Comparison of ENCODE assay signal across 9 cellular contexts in the genomic region with DNA sequence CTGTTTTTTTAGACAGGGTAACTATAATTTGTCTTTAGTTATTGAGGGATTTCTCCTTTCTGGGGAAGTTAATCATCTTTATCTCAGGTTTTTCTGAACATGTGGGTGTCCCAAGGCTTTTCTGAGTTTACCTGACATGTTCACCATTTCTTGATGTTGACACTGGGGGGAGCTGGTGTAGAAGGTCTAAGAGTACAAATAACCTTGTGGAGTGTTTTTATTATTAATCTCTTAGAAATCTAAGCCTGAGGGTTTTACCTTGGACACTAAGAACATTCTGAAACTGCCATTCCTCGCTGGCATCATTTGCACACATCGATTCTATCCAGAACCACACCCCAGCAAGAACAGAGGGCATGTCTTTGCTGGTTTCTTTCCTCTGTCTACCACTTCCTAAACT. TPM values are rescaled to one million over a fixed set of nuclear protein-coding genes. Genes with fewer than 3 reads are reported as not detected.
A peak's percentile ranks its signal among the peaks of the same experiment; 100 is the strongest.
DNase-seq lines count a peak whose midpoint lies in the region; ATAC-seq, FAIRE-seq and TF ChIP-seq lines count a peak whose summit lies in the region.
"Had no signal": no experiment of that assay in that cellular context is flagged by ENCODE, and none has a peak within 500 bp of the region (broad histone marks: within the 10 kb centered on the region; RNA-seq: fewer than 3 reads in every experiment).

No MANE protein-coding gene starts in this region.

- H3K27ac ChIP-seq in C4-2B (no peak overlapping the region), GM12878 (ENCODE audit: control insufficient read depth, insufficient read depth) (no peak overlapping the region), lower lobe of right lung (peak overlapping the region; percentile 19)

- no peak overlapping the region for H3K4me2 ChIP-seq in GM12878 (ENCODE audit: control insufficient read depth, insufficient read depth)

- H3K4me3 ChIP-seq in HFF-Myc (replicated peaks; ENCODE audit: low read depth, low read length): no peak overlapping the region
- no peak overlapping the region for H3K4me3 ChIP-seq in GM12878
- no peak overlapping the region for H3K4me3 ChIP-seq in lower lobe of right lung

- CTCF ChIA-PET in GM12878 (lab: Yijun Ruan, JAX): interaction anchor here (0.5 to 9.4 kb wide), 34 partner anchors 9 to 811 kb away, joined by 3 to 276 read pairs (median 4); partner anchors contain the start of genes C11orf91, CD59 and FBXO3

- H3K9me3 ChIP-seq in GM12878 (replicated peaks; ENCODE audit: control insufficient read depth, insufficient read depth, low read length) (no peaks in the 10 kb centered on the region), lower lobe of right lung (no peaks in the 10 kb centered on the region)

- TF ChIP-seq RAD21 in GM12878 (IDR thresholded peaks at IDR 0.05; ENCODE audit: insufficient read depth, low read depth, low read length): peak; percentile 72

- WGBS in GM12878 (ENCODE audit: insufficient coverage, insufficient replicate concordance, low lambda C conversion rate, missing lambda C conversion rate): 69% methylated on average over 2 of the region's 2 CpGs

- H2AFZ ChIP-seq in GM12878 (ENCODE audit: control insufficient read depth, low read depth, low read length): no peak overlapping the region

- SMC1A ChIA-PET in GM12878 (lab: Charles Lee; ENCODE audit: uncharacterized antibody, unreplicated experiment): interaction anchor here (0.6 to 10.8 kb wide), 22 partner anchors 9 to 357 kb away, joined by 3 to 153 read pairs (median 4); partner anchors contain the start of gene CD59

- H3K27me3 ChIP-seq in GM12878 (replicated peaks in 1 of 2; ENCODE audit: control insufficient read depth in 2 of 2, insufficient read depth in 2 of 2, low read length in 1 of 2): no peaks in the 10 kb centered on the region
- no peaks in the 10 kb centered on the region for H3K27me3 ChIP-seq in lower lobe of right lung (ENCODE audit: low read depth)

- in situ Hi-C loops in GM12878 (cut with MboI): no loop called here

- H4K20me1 ChIP-seq in GM12878 (ENCODE audit: control insufficient read depth, insufficient read depth): peaks cover 2% of the 10 kb centered on the region; the same call in 1 of the 2 replicates

- H3K9ac ChIP-seq in GM12878 (ENCODE audit: control insufficient read depth, insufficient read depth, low read length): no peak overlapping the region

- RAD21 ChIA-PET in GM12878 (lab: Charles Lee; ENCODE audit: unreplicated experiment): interaction anchor here (0.7 to 8.6 kb wide), 14 partner anchors 8 to 371 kb away, joined by 3 to 158 read pairs (median 4); partner anchors contain the start of genes C11orf91 and CD59

- no TSS peak for BruUV-seq in GM12878 (replicated peaks; lab: Mats Ljungman, UMichigan)

- no peaks in the 10 kb centered on the region for H3K4me1 ChIP-seq in GM12878 (ENCODE audit: control insufficient read depth, insufficient read depth, low read length)
- H3K4me1 ChIP-seq in lower lobe of right lung: peaks cover 45% of the 10 kb centered on the region

- DNase-seq in HFF-Myc (ENCODE audit: extremely low read depth, low read depth): no peak
- no peak for DNase-seq in GM12878 (ENCODE audit: low read depth, low spot score)
- DNase-seq in lower lobe of right lung: no peak
- no peak for DNase-seq in OCI-M2 (lab: John Stamatoyannopoulos, UW; ENCODE audit: unreplicated experiment)
- DNase-seq in cerebellar nuclear complex (lab: John Stamatoyannopoulos, UW): no peak
- no peak for DNase-seq in hepatic stellate cell (ENCODE audit: low spot score)

- TF ChIP-seq POLR2A in GM12878 (IDR thresholded peaks at IDR 0.05; ENCODE audit: low read depth, low read length): no peak

- peak; percentile 34 for TF ChIP-seq CTCF in C4-2B (conservative IDR thresholded peaks at IDR 0.05)
- peak; percentile 40 for TF ChIP-seq CTCF in HFF-Myc (IDR thresholded peaks at IDR 0.05; ENCODE audit: low read depth, low read length, missing control alignments)
- peak; percentile 38 to 65 (median 39); a peak in 4 of 6 replicates for TF ChIP-seq CTCF in GM12878 (IDR thresholded peaks at IDR 0.05 in 2 of 3, conservative IDR thresholded peaks at IDR 0.05 in 1 of 3; ENCODE audit: control insufficient read depth in 2 of 3, extremely low read depth in 1 of 3, insufficient read depth in 1 of 3, low read depth in 3 of 3, low read length in 3 of 3)
- no peak for TF ChIP-seq CTCF in lower lobe of right lung (IDR thresholded peaks at IDR 0.05)

- peaks cover 14 to 36% of the 10 kb centered on the region in 2 experiments; a peak in 3 of 4 replicates for H3K36me3 ChIP-seq in GM12878 (ENCODE audit: control insufficient read depth in 2 of 2, insufficient read depth in 2 of 2, low read length in 1 of 2)
- peaks cover 99% of the 10 kb centered on the region for H3K36me3 ChIP-seq in lower lobe of right lung

- intact Hi-C loops in GM12878 (cut with micrococcal nuclease; ENCODE audit: unreplicated experiment) (loop anchor here (1.0 kb wide), 2 partner anchors 26 to 113 kb away; no protein-coding TSS in a partner anchor), lower lobe of right lung (cut with DNase I) (no loop called here)

- peak; percentile 76 for ATAC-seq in GM12878
- no peak for ATAC-seq in lower lobe of right lung
- no peak for ATAC-seq in HG03175 (IDR thresholded peaks at IDR 0.05; ENCODE audit: unreplicated experiment)

- FAIRE-seq in GM12878 (lab: Jason Lieb, UNC): no peak

- no peaks in the 10 kb centered on the region for H3K79me2 ChIP-seq in GM12878 (ENCODE audit: control insufficient read depth, insufficient read depth, low read length)

- TF ChIP-seq EP300 in GM12878 (IDR thresholded peaks at IDR 0.05; ENCODE audit: borderline replicate concordance in 1 of 2, control insufficient read depth in 1 of 2, low read depth in 2 of 2, low read length in 2 of 2): no peak

- POLR2A ChIA-PET in GM12878 (lab: Charles Lee): interaction anchor here (1.1 to 1.9 kb wide), 3 partner anchors 9 to 26 kb away, joined by 4 to 6 read pairs (median 4); no protein-coding TSS in a partner anchor

TF ChIP-seq in GM12878, 131 proteins besides CTCF, POLR2A, EP300 and RAD21:
- peak; percentile 73; the same call in 1 of the 2 replicates for TF ChIP-seq SMC3 (IDR thresholded peaks at IDR 0.05; ENCODE audit: borderline replicate concordance, low read length)
- no peak for TF ChIP-seq KLF5 (IDR thresholded peaks at IDR 0.05; ENCODE audit: partially characterized antibody)

RNA-seq across cellular contexts. Expression of gene C11orf91, which starts 15.6 kb away (rescaled TPM):
- not detected in 2 replicates for total RNA-seq in GM12878 (2013; cell fraction: nucleolus; rRNA removed)
- total RNA-seq in GM12878 (2014; rRNA removed) (not detected in 2 replicates), GM12878 (2014; rRNA removed; fragmentation: Illumina TruSeq; extraction: Trizol) (not detected in 2 replicates), GM12878 (2021) (0.35 TPM in 1 of 2 replicates, not detected in the other), lower lobe of right lung (not detected)
- not detected for polyA plus RNA-seq in GM12878 (2011; ENCODE audit: low read depth)
- polyA plus RNA-seq in GM12878 (2011; rRNA removed) (not detected in 2 replicates), GM12878 (2014; fragmentation: Illumina TruSeq; extraction: Trizol) (not detected in 2 replicates), GM12878 (2014; fragmentation: Nextera tagmentation; extraction: Ambion mirVana) (not detected), GM12878 (2014; rRNA removed) (not detected in 2 replicates), GM12878 (2016; fragmentation: Nextera tagmentation; extraction: Ambion mirVana) (not detected)
- polyA plus RNA-seq in GM12878 (2011; cell fraction: cytosol; rRNA removed): not detected in 2 replicates
- not detected in 2 replicates for polyA plus RNA-seq in GM12878 (2011; cell fraction: nucleus; rRNA removed)
- not detected in 2 replicates for polyA plus RNA-seq in GM12878 (2012)
- not detected in 2 replicates for polyA minus RNA-seq in GM12878 (2011; rRNA and poly(A)+ RNA removed)
- not detected in 2 replicates for polyA minus RNA-seq in GM12878 (2011; cell fraction: cytosol; rRNA and poly(A)+ RNA removed)
- not detected in 2 replicates for polyA minus RNA-seq in GM12878 (2011; cell fraction: nucleus; rRNA and poly(A)+ RNA removed)
- total RNA-seq: urinary bladder had no signal
- polyA plus RNA-seq: urinary bladder had no signal

RNA-seq across cellular contexts. Expression of gene CD59, which starts 20.0 kb away (rescaled TPM):
- 68.2 and 75.8 TPM in 2 replicates for total RNA-seq in GM12878 (2013; cell fraction: nucleolus; rRNA removed)
- 55.5 and 75.8 TPM in 2 replicates for total RNA-seq in GM12878 (2014; rRNA removed)
- 83.2 and 89.0 TPM in 2 replicates for total RNA-seq in GM12878 (2014; rRNA removed; fragmentation: Illumina TruSeq; extraction: Trizol)
- 143 and 144 TPM in 2 replicates for total RNA-seq in GM12878 (2021)
- 107 TPM for polyA plus RNA-seq in GM12878 (2011; ENCODE audit: low read depth)
- 201 and 225 TPM in 2 replicates for polyA plus RNA-seq in GM12878 (2011; rRNA removed)
- polyA plus RNA-seq in GM12878 (2011; cell fraction: cytosol; rRNA removed): 159 and 211 TPM in 2 replicates
- 55.6 and 69.0 TPM in 2 replicates for polyA plus RNA-seq in GM12878 (2011; cell fraction: nucleus; rRNA removed)
- polyA plus RNA-seq in GM12878 (2012): 85.7 and 97.9 TPM in 2 replicates
- 185 and 186 TPM in 2 replicates for polyA plus RNA-seq in GM12878 (2014; fragmentation: Illumina TruSeq; extraction: Trizol)
- 100 to 1,000 TPM; 223 to 256 TPM for polyA plus RNA-seq in GM12878 (2014; fragmentation: Nextera tagmentation; extraction: Ambion mirVana)
- polyA plus RNA-seq in GM12878 (2014; rRNA removed): 93.6 and 109 TPM in 2 replicates
- polyA plus RNA-seq in GM12878 (2016; fragmentation: Nextera tagmentation; extraction: Ambion mirVana): 100 to 1,000 TPM; 177 to 195 TPM
- polyA minus RNA-seq in GM12878 (2011; rRNA and poly(A)+ RNA removed): 93.2 and 138 TPM in 2 replicates
- polyA minus RNA-seq in GM12878 (2011; cell fraction: cytosol; rRNA and poly(A)+ RNA removed): 24.9 and 46.1 TPM in 2 replicates
- 15.7 and 20.6 TPM in 2 replicates for polyA minus RNA-seq in GM12878 (2011; cell fraction: nucleus; rRNA and poly(A)+ RNA removed)
- total RNA-seq in lower lobe of right lung: 816 TPM

RNA-seq across cellular contexts. Expression of gene FBXO3, which starts 58.1 kb away (rescaled TPM):
- total RNA-seq in GM12878 (2013; cell fraction: nucleolus; rRNA removed): 52.3 and 56.3 TPM in 2 replicates
- total RNA-seq in GM12878 (2014; rRNA removed): 10.4 and 11.1 TPM in 2 replicates
- total RNA-seq in GM12878 (2014; rRNA removed; fragmentation: Illumina TruSeq; extraction: Trizol): 11.6 and 13.2 TPM in 2 replicates
- 9.2 and 11.3 TPM in 2 replicates for total RNA-seq in GM12878 (2021)
- polyA plus RNA-seq in GM12878 (2011; ENCODE audit: low read depth): 7.7 TPM
- 33.4 and 45.2 TPM in 2 replicates for polyA plus RNA-seq in GM12878 (2011; rRNA removed)
- polyA plus RNA-seq in GM12878 (2011; cell fraction: cytosol; rRNA removed): 14.1 and 16.6 TPM in 2 replicates
- polyA plus RNA-seq in GM12878 (2011; cell fraction: nucleus; rRNA removed): 21.6 and 31.0 TPM in 2 replicates
- 7.2 and 10.3 TPM in 2 replicates for polyA plus RNA-seq in GM12878 (2012)
- polyA plus RNA-seq in GM12878 (2014; fragmentation: Illumina TruSeq; extraction: Trizol): 14.5 and 23.5 TPM in 2 replicates
- polyA plus RNA-seq in GM12878 (2014; fragmentation: Nextera tagmentation; extraction: Ambion mirVana): 10 to 100 TPM; 12.4 to 27.1 TPM
- polyA plus RNA-seq in GM12878 (2014; rRNA removed): 8.5 and 8.9 TPM in 2 replicates
- 10 to 100 TPM; 20.4 to 24.3 TPM for polyA plus RNA-seq in GM12878 (2016; fragmentation: Nextera tagmentation; extraction: Ambion mirVana)
- polyA minus RNA-seq in GM12878 (2011; rRNA and poly(A)+ RNA removed): 22.4 and 30.6 TPM in 2 replicates
- polyA minus RNA-seq in GM12878 (2011; cell fraction: cytosol; rRNA and poly(A)+ RNA removed): 9.7 and 13.2 TPM in 2 replicates
- 24.4 and 30.0 TPM in 2 replicates for polyA minus RNA-seq in GM12878 (2011; cell fraction: nucleus; rRNA and poly(A)+ RNA removed)
- 32.6 TPM for total RNA-seq in lower lobe of right lung
